Comparison of ENCODE assay signal across 1 cellular context in the genomic region with DNA sequence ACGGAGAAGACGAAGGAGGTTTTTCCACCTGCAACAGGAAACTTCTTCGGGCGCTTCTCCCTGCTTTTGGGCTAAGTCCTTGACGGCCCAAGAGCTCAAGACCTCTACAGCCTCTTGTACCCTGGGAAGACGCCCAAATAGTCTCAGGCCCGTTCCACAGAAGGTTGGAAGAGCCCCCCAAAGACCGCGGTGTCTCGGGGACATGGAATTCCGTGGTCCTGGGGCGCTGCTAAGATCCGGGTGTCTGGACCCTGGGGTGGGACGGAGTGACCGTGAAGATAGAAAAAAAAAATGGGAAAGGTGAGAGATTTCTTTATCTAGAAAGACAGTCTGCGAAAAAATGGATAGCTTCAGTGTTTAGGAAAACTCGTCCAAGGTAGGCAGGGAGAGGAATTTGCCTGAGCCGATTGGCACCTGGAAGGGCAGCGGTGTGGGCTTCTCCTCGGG.
TF ChIP-seq lines count a peak whose summit lies in the region.

No MANE protein-coding gene starts in this region.

TF ChIP-seq in HepG2, 621 proteins besides CTCF, POLR2A, EP300 and RAD21:
- TF ChIP-seq ZMYM2 (CRISPR knock-in tag; IDR thresholded peaks at IDR 0.05) = no peak
- TF ChIP-seq FIP1L1 (IDR thresholded peaks at IDR 0.05; ENCODE audit: borderline replicate concordance, insufficient read depth, low read depth, low read length) = no peak
- no peak for TF ChIP-seq FOSL2 (CRISPR knock-in tag; IDR thresholded peaks at IDR 0.05)
- TF ChIP-seq ZNF431 (CRISPR knock-in tag; IDR thresholded peaks at IDR 0.05; ENCODE audit: borderline replicate concordance, low read depth) = no peak
TF ChIP-seq in HepG2: peak in this region for 0.
